In genomic region chr4:153252122-153252521, GRCh38 we compare ENCODE assay signal across 28 cellular contexts. TPM values are rescaled to one million over a fixed set of nuclear protein-coding genes. Genes with fewer than 3 reads are reported as not detected.
DNase-seq lines count a peak whose midpoint lies in the region; ATAC-seq and TF ChIP-seq lines count a peak whose summit lies in the region.
"Had no signal": no experiment of that assay in that cellular context is flagged by ENCODE, and none has a peak within 500 bp of the region (broad histone marks: within the 10 kb centered on the region; RNA-seq: fewer than 3 reads in every experiment).

No MANE protein-coding gene starts in this region.

- peak overlapping the region; percentile 50 for H3K27ac Mint-ChIP-seq in activated T-cell treated with anti-CD3 and anti-CD28 coated beads, Interleukin-2, amount 50 U/mL, for 24 hours
- H3K27ac Mint-ChIP-seq: activated CD8-positive, alpha-beta memory T cell treated with anti-CD3 and anti-CD28 coated beads, Interleukin-2, amount 10 ng/mL, durations not matched to agents 7 days and 5 days; activated naive CD8-positive, alpha-beta T cell treated with anti-CD3 and anti-CD28 coated beads, Interleukin-2, amount 10 ng/mL, durations not matched to agents 7 days and 5 days; CD8-positive, alpha-beta memory T cell had no signal

- no peak for ATAC-seq in activated T-cell treated with anti-CD3 and anti-CD28 coated beads, Interleukin-2, amount 50 U/mL, for 4 hours
- ATAC-seq in HG02759 (IDR thresholded peaks at IDR 0.05; ENCODE audit: unreplicated experiment) (peak; percentile 24), GM18505 (IDR thresholded peaks at IDR 0.05; ENCODE audit: unreplicated experiment) (no peak)
- ATAC-seq: activated CD8-positive, alpha-beta memory T cell treated with anti-CD3 and anti-CD28 coated beads, Interleukin-2, amount 10 ng/mL, durations not matched to agents 7 days and 5 days; PC-3 had no signal

- TF ChIP-seq CTCF in VCaP (conservative IDR thresholded peaks at IDR 0.05) = no peak

- no peak for TF ChIP-seq POLR2A in GM18505 (IDR thresholded peaks at IDR 0.05; ENCODE audit: borderline replicate concordance, extremely low read depth, insufficient read depth, insufficient read length)

- H3K27ac ChIP-seq in VCaP = peak overlapping the region; percentile 15; the same call in 1 of the 2 replicates
- H3K27ac ChIP-seq in caudate nucleus (ENCODE audit: low read depth, low read length) = no peak overlapping the region
- H3K27ac ChIP-seq: 22Rv1, epithelial cell of prostate, GM23248, thoracic aorta had no signal

- peaks cover 25% of the 10 kb centered on the region for H3K4me1 Mint-ChIP-seq in activated T-cell treated with anti-CD3 and anti-CD28 coated beads, Interleukin-2, amount 50 U/mL, for 24 hours (ENCODE audit: low read depth)
- H3K4me1 Mint-ChIP-seq in activated T-cell treated with anti-CD3 and anti-CD28 coated beads, Interleukin-2, amount 50 U/mL, for 4 hours (ENCODE audit: low read depth) = peaks cover 19% of the 10 kb centered on the region

- H3K36me3 Mint-ChIP-seq in activated T-cell treated with anti-CD3 and anti-CD28 coated beads, Interleukin-2, amount 50 U/mL, for 24 hours (ENCODE audit: low read depth) = no peaks in the 10 kb centered on the region
- H3K36me3 Mint-ChIP-seq in activated T-cell treated with anti-CD3 and anti-CD28 coated beads, Interleukin-2, amount 50 U/mL, for 4 hours (ENCODE audit: insufficient read depth) = no peaks in the 10 kb centered on the region
- H3K36me3 Mint-ChIP-seq: activated CD8-positive, alpha-beta memory T cell treated with anti-CD3 and anti-CD28 coated beads, Interleukin-2, amount 10 ng/mL, durations not matched to agents 7 days and 5 days; activated naive CD8-positive, alpha-beta T cell treated with anti-CD3 and anti-CD28 coated beads, Interleukin-2, amount 10 ng/mL, durations not matched to agents 7 days and 5 days had no signal

- DNase-seq in activated T-cell treated with anti-CD3 and anti-CD28 coated beads, Interleukin-2, amount 50 U/mL, for 24 hours = no peak
- no peak for DNase-seq in activated T-cell treated with anti-CD3 and anti-CD28 coated beads, Interleukin-2, amount 50 U/mL, for 4 hours
- no peak for DNase-seq in effector CD8-positive, alpha-beta T cell (lab: John Stamatoyannopoulos, UW)
- DNase-seq in caudate nucleus (lab: John Stamatoyannopoulos, UW) = no peak
- DNase-seq in NCI-H524 (lab: John Stamatoyannopoulos, UW) = no peak
- DNase-seq: activated CD4-positive, alpha-beta T cell treated with anti-CD3 and anti-CD28 coated beads for 48 hours; activated CD8-positive, alpha-beta memory T cell treated with anti-CD3 and anti-CD28 coated beads, Interleukin-2, amount 10 ng/mL, durations not matched to agents 7 days and 5 days; activated naive CD8-positive, alpha-beta T cell treated with anti-CD3 and anti-CD28 coated beads, Interleukin-2, amount 10 ng/mL, durations not matched to agents 7 days and 5 days; CD8-positive, alpha-beta memory T cell; cerebellar nuclear complex; DMS53; GDM1; GM23248; head of caudate nucleus; KG1; mesenchymal stem cell; NCI-H1694 treated with DMSO at 0.1 percent for 48 hours; NCI-H82; PC-3; small intestine; stimulated activated CD4-positive, alpha-beta T cell treated with anti-CD3 and anti-CD28 coated beads, Interleukin-2, amount 100 ng/mL, for 24 hours; stimulated activated naive CD4-positive, alpha-beta T cell treated with Interleukin-2 at 50 U/mL for 16 hours had no signal

- no peaks in the 10 kb centered on the region for H3K9me3 Mint-ChIP-seq in activated T-cell treated with anti-CD3 and anti-CD28 coated beads, Interleukin-2, amount 50 U/mL, for 24 hours
- no peaks in the 10 kb centered on the region for H3K9me3 Mint-ChIP-seq in activated T-cell treated with anti-CD3 and anti-CD28 coated beads, Interleukin-2, amount 50 U/mL, for 4 hours
- H3K9me3 Mint-ChIP-seq: activated naive CD8-positive, alpha-beta T cell treated with anti-CD3 and anti-CD28 coated beads, Interleukin-2, amount 10 ng/mL, durations not matched to agents 7 days and 5 days; CD8-positive, alpha-beta memory T cell had no signal

- peaks cover 5% of the 10 kb centered on the region for H3K27me3 Mint-ChIP-seq in activated T-cell treated with anti-CD3 and anti-CD28 coated beads, Interleukin-2, amount 50 U/mL, for 24 hours
- H3K27me3 Mint-ChIP-seq in activated T-cell treated with anti-CD3 and anti-CD28 coated beads, Interleukin-2, amount 50 U/mL, for 4 hours (ENCODE audit: low read depth) = peaks cover 6% of the 10 kb centered on the region

- no peak overlapping the region for H3K4me3 Mint-ChIP-seq in activated T-cell treated with anti-CD3 and anti-CD28 coated beads, Interleukin-2, amount 50 U/mL, for 24 hours
- H3K4me3 Mint-ChIP-seq in activated T-cell treated with anti-CD3 and anti-CD28 coated beads, Interleukin-2, amount 50 U/mL, for 4 hours = no peak overlapping the region
- H3K4me3 Mint-ChIP-seq: activated CD8-positive, alpha-beta memory T cell treated with anti-CD3 and anti-CD28 coated beads, Interleukin-2, amount 10 ng/mL, durations not matched to agents 7 days and 5 days; activated naive CD8-positive, alpha-beta T cell treated with anti-CD3 and anti-CD28 coated beads, Interleukin-2, amount 10 ng/mL, durations not matched to agents 7 days and 5 days had no signal

RNA-seq across cellular contexts. Expression of gene TRIM2, which starts 47.9 kb away (rescaled TPM):
- total RNA-seq in activated T-cell treated with anti-CD3 and anti-CD28 coated beads, Interleukin-2, amount 50 U/mL, for 4 hours = under 1 TPM; 0.34 to 0.94 (median 0.49) TPM
- total RNA-seq: activated CD8-positive, alpha-beta memory T cell treated with anti-CD3 and anti-CD28 coated beads, Interleukin-2, amount 10 ng/mL, durations not matched to agents 7 days and 5 days had no signal
